Comparison of ENCODE assay signal across 9 cellular contexts in genomic region chr3:100463002-100463401, GRCh38. TPM values are rescaled to one million over a fixed set of nuclear protein-coding genes. Genes with fewer than 3 reads are reported as not detected.
A peak's percentile ranks its signal among the peaks of the same experiment; 100 is the strongest.
DNase-seq lines count a peak whose midpoint lies in the region; ATAC-seq and TF ChIP-seq lines count a peak whose summit lies in the region.
"Had no signal": no experiment of that assay in that cellular context is flagged by ENCODE, and none has a peak within 500 bp of the region (broad histone marks: within the 10 kb centered on the region; RNA-seq: fewer than 3 reads in every experiment).

No MANE protein-coding gene starts in this region.

- no TSS peak for BruUV-seq in HCT116 (replicated peaks; lab: Mats Ljungman, UMichigan)

- intact Hi-C loops in HCT116 (cut with micrococcal nuclease) = loop anchor here (1.0 to 10.0 kb wide), 6 partner anchors 127 to 734 kb away; no protein-coding TSS in a partner anchor

- H3K27ac ChIP-seq in HCT116 (ENCODE audit: low read depth, low read length) (no peak overlapping the region), RWPE2 (ENCODE audit: poor library complexity, severe bottlenecking) (no peak overlapping the region)
- H3K27ac ChIP-seq: skin epidermis had no signal

- TF ChIP-seq RAD21 in HCT116 (IDR thresholded peaks at IDR 0.05; ENCODE audit: low read depth) = peak; percentile 92

- peak overlapping the region; percentile 28; the same call in 1 of the 2 replicates for H3K4me2 ChIP-seq in HCT116 (ENCODE audit: low read length)

- H3K4me3 ChIP-seq in AG09309 (ENCODE audit: control insufficient read depth, low read depth, low read length) (no peak overlapping the region), GM12865 (ENCODE audit: low read depth, low read length) (no peak overlapping the region), HCT116 (replicated peaks in 1 of 2; ENCODE audit: low read depth in 1 of 2, low read length in 2 of 2) (no peak overlapping the region), RWPE2 (ENCODE audit: severe bottlenecking) (no peak overlapping the region)
- H3K4me3 ChIP-seq: skin epidermis had no signal

- RAD21 ChIA-PET in HCT116 (lab: Charles Lee; ENCODE audit: low non-redundant PET in 1 of 2, low total read pairs in 2 of 2, uncharacterized antibody in 2 of 2, unreplicated experiment in 2 of 2) = interaction anchor here (0.6 to 2.0 kb wide), 15 partner anchors 91 to 734 kb away, joined by 3 to 16 read pairs (median 4); no protein-coding TSS in a partner anchor

- H3K36me3 ChIP-seq in HCT116 (ENCODE audit: control insufficient read depth in 1 of 2, insufficient read depth in 2 of 2, low read length in 2 of 2) (no peaks in the 10 kb centered on the region), RWPE2 (ENCODE audit: low read depth) (no peaks in the 10 kb centered on the region)

- TF ChIP-seq CTCF in AG09309 (IDR thresholded peaks at IDR 0.05; ENCODE audit: control insufficient read depth, insufficient read depth, low read depth, low read length, missing control alignments) (peak; percentile 73), GM12865 (IDR thresholded peaks at IDR 0.05; ENCODE audit: insufficient read depth, low read depth, low read length, missing control alignments) (peak; percentile 62), HCT116 (IDR thresholded peaks at IDR 0.05 in 2 of 3, conservative IDR thresholded peaks at IDR 0.05 in 1 of 3; ENCODE audit: borderline replicate concordance in 1 of 3, insufficient read depth in 1 of 3, low read depth in 2 of 3, low read length in 2 of 3) (peak; percentile 65 to 85 (median 80); a peak in 5 of 6 replicates), RWPE2 (IDR thresholded peaks at IDR 0.05; ENCODE audit: poor library complexity, severe bottlenecking) (peak; percentile 89)

- TF ChIP-seq POLR2A in HCT116 (IDR thresholded peaks at IDR 0.05; ENCODE audit: borderline replicate concordance, extremely low read depth, insufficient read depth, insufficient read length) = no peak

- POLR2A ChIA-PET in HCT116 (lab: Charles Lee) = interaction anchor here (1.0 to 1.5 kb wide), 3 partner anchors 11 to 127 kb away, joined by 3 to 5 read pairs (median 3); no protein-coding TSS in a partner anchor

- no peaks in the 10 kb centered on the region for H3K9me2 ChIP-seq in HCT116 (ENCODE audit: insufficient read depth)

- H3K79me2 ChIP-seq in HCT116 (ENCODE audit: insufficient read depth, low read length) = no peaks in the 10 kb centered on the region

- peak; percentile 98 for ATAC-seq in HCT116
- peak; percentile 96 for ATAC-seq in RWPE2 (ENCODE audit: low read depth)

- H3K4me1 ChIP-seq in HCT116 (ENCODE audit: control insufficient read depth in 1 of 2, insufficient read depth in 2 of 2, low read length in 2 of 2) (peaks cover 0 to 4% of the 10 kb centered on the region in 2 experiments; a peak in 1 of 4 replicates), RWPE2 (ENCODE audit: insufficient read depth, poor library complexity, severe bottlenecking) (no peaks in the 10 kb centered on the region)

- H2AFZ ChIP-seq in HCT116 (ENCODE audit: low read depth, low read length, poor library complexity, severe bottlenecking) = peak overlapping the region; percentile 73

- DNase-seq in AG09309 (ENCODE audit: low read depth) (peak; percentile 52), GM12865 (ENCODE audit: low read depth) (peak; percentile 76), HCT116 (ENCODE audit: low read depth, low spot score) (peak; percentile 45), LHCN-M2 (ENCODE audit: low read depth) (peak; percentile 71), RWPE2 (ENCODE audit: low spot score) (no peak), epidermal melanocyte (ENCODE audit: insufficient read length, low spot score) (peak; percentile 66), middle frontal gyrus (ENCODE audit: extremely low spot score, low spot score) (peak; percentile 44), activated gamma-delta T cell treated with Interleukin-2 at 50 U/mL for 16 hours (no peak)

- no peaks in the 10 kb centered on the region for H3K27me3 ChIP-seq in HCT116 (ENCODE audit: insufficient read depth, low read length)
- H3K27me3 ChIP-seq in RWPE2 (ENCODE audit: insufficient read depth, poor library complexity, severe bottlenecking) = no peaks in the 10 kb centered on the region

- H3K9ac ChIP-seq in HCT116 (ENCODE audit: low read length) = no peak overlapping the region

- H3K9me3 ChIP-seq in HCT116 (ENCODE audit: control insufficient read depth in 1 of 2, insufficient read depth in 1 of 2, low read depth in 1 of 2, low read length in 2 of 2) (peaks cover 1 to 3% of the 10 kb centered on the region in 2 experiments; a peak in 1 of 4 replicates), RWPE2 (ENCODE audit: severe bottlenecking) (no peaks in the 10 kb centered on the region)

- no peaks in the 10 kb centered on the region for H4K20me1 ChIP-seq in HCT116 (ENCODE audit: insufficient read depth)

- CTCF ChIA-PET in HCT116 (lab: Charles Lee) = interaction anchor here (0.6 to 4.8 kb wide), 30 partner anchors 11 to 919 kb away, joined by 3 to 107 read pairs (median 4); partner anchors contain the start of genes LNP1, TMEM45A and TOMM70

TF ChIP-seq in HCT116, 20 proteins besides CTCF, POLR2A, EP300 and RAD21:
- TF ChIP-seq, protein P1, sequence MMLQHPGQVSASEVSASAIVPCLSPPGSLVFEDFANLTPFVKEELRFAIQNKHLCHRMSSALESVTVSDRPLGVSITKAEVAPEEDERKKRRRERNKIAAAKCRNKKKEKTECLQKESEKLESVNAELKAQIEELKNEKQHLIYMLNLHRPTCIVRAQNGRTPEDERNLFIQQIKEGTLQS (IDR thresholded peaks at IDR 0.05) = no peak
- TF ChIP-seq TCF7L2 (IDR thresholded peaks at IDR 0.05; ENCODE audit: borderline replicate concordance, extremely low read depth, insufficient read depth, insufficient read length) = no peak
- no peak for TF ChIP-seq JUND (IDR thresholded peaks at IDR 0.05)

RNA-seq across cellular contexts. Expression of gene TMEM45A, which starts 29.4 kb away (rescaled TPM):
- total RNA-seq in HCT116 (2021; ENCODE audit: unreplicated experiment) (5.0 TPM), LHCN-M2 (2014; rRNA removed) (36.3 and 38.8 TPM in 2 replicates)
- polyA plus RNA-seq in HCT116 (2012) = 2.7 and 6.4 TPM in 2 replicates
- 49.4 TPM for polyA plus RNA-seq in LHCN-M2 (2012)

Comparison
In these comparisons a context has a peak if more than half of its experiments do, and no peak if none do; other contexts are left out.
1. DNase-seq: peak in AG09309 (single experiment), GM12865 (single experiment), HCT116 (single experiment), LHCN-M2 (single experiment), epidermal melanocyte (single experiment) and middle frontal gyrus (single experiment); none in RWPE2 (single experiment) and activated gamma-delta T cell treated with Interleukin-2 at 50 U/mL for 16 hours (single experiment).
2. Peak in every context shown above with its lines, with median percentiles within 50 percentile points of each other: CTCF ChIP-seq.